ENCODE assay signal across 1 cellular context in the genomic region with DNA sequence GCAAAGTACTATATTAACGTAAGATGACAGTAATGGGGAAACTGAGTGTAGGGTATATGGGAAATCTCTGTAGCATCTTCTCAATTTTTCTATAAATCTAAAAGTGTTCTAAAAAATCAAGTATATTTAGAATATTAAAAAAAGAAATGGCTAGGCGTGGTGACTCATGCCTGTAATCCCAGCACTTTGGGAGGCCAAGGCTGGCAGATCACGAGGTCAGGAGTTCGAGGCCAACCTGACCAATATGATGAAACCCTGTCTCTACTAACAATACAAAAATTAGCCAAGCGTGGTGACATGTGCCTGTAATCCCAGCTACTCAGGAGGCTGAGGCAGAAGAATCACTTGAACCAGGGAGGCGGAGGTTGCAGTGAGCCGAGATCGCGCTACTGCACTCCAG.
A peak's percentile ranks its signal among the peaks of the same experiment; 100 is the strongest.
TF ChIP-seq lines count a peak whose summit lies in the region.
"Not testable (repeated sequence)": the region's sequence is repeated elsewhere in the genome, so short reads cannot be mapped to it uniquely, and the experiment has no call there.

No MANE protein-coding gene starts in this region.

TF ChIP-seq in A549, 52 proteins besides CTCF, POLR2A, EP300 and RAD21:
- TF ChIP-seq FOSL2 (IDR thresholded peaks at IDR 0.05): not testable (repeated sequence)
- TF ChIP-seq FOSL2 (CRISPR knock-in tag; IDR thresholded peaks at IDR 0.05): peak; percentile 14; the same call in 1 of the 2 replicates
